ENCODE assay signal across 23 cellular contexts in genomic region chr18:68757121-68757520, GRCh38. TPM values are rescaled to one million over a fixed set of nuclear protein-coding genes. Genes with fewer than 3 reads are reported as not detected.
DNase-seq lines count a peak whose midpoint lies in the region; ATAC-seq, FAIRE-seq and TF ChIP-seq lines count a peak whose summit lies in the region.
"Had no signal": no experiment of that assay in that cellular context is flagged by ENCODE, and none has a peak within 500 bp of the region (broad histone marks: within the 10 kb centered on the region; RNA-seq: fewer than 3 reads in every experiment).

No MANE protein-coding gene starts in this region.

- H3K27me3 ChIP-seq in IMR-90 (ENCODE audit: control insufficient read depth, insufficient read depth, low read length) (no peaks in the 10 kb centered on the region), pancreas (no peaks in the 10 kb centered on the region)

- H3K9ac ChIP-seq in IMR-90 (ENCODE audit: low read depth, low read length), result no peak overlapping the region
- H3K9ac ChIP-seq: KMS-11 had no signal

- H3K9me1 ChIP-seq in IMR-90 (ENCODE audit: insufficient read depth, low read length), result no peaks in the 10 kb centered on the region

- BruUV-seq in IMR-90 (replicated peaks; lab: Mats Ljungman, UMichigan), result no TSS peak

- no peaks in the 10 kb centered on the region for H3K36me3 Mint-ChIP-seq in nephron (ENCODE audit: low read depth)

- no peak overlapping the region for H2AK9ac ChIP-seq in IMR-90 (replicated peaks; ENCODE audit: low read depth, low read length, poor library complexity)

- H2BK20ac ChIP-seq in IMR-90 (ENCODE audit: low read depth, low read length), result no peak overlapping the region

- no peak overlapping the region for H3K56ac ChIP-seq in IMR-90 (ENCODE audit: extremely low read depth, insufficient read depth, low read length)

- H3K9me3 ChIP-seq in IMR-90 (ENCODE audit: control insufficient read depth, insufficient read depth, low read length) (peaks cover 4% of the 10 kb centered on the region; the same call in 1 of the 2 replicates), pancreas (no peaks in the 10 kb centered on the region)
- H3K9me3 ChIP-seq: HAP-1 had no signal

- no peak overlapping the region for H3K4ac ChIP-seq in IMR-90 (ENCODE audit: low read depth, low read length)

- no peak overlapping the region for H4K8ac ChIP-seq in IMR-90 (ENCODE audit: low read depth in 2 of 2, low read length in 2 of 2)

- peak; percentile 28 for ATAC-seq in Right ventricle myocardium inferior
- no peak for ATAC-seq in left cardiac atrium
- ATAC-seq in IMR-90 (ENCODE audit: low read depth), result no peak
- no peak for ATAC-seq in GM18858 (IDR thresholded peaks at IDR 0.05; ENCODE audit: unreplicated experiment)
- no peak for ATAC-seq in GM18867 (IDR thresholded peaks at IDR 0.05; ENCODE audit: unreplicated experiment)
- no peak for ATAC-seq in pancreas

- no peak overlapping the region for H4K5ac ChIP-seq in IMR-90 (ENCODE audit: low read depth, low read length)

- no peak overlapping the region for H2BK15ac ChIP-seq in IMR-90 (ENCODE audit: low read depth, low read length)

- no peaks in the 10 kb centered on the region for H3K27me3 Mint-ChIP-seq in nephron (ENCODE audit: low read depth)

- no peak overlapping the region for H3K18ac ChIP-seq in IMR-90 (ENCODE audit: low read depth, low read length)

- no CpG with 5 or more reads among the region's 1 CpG for WGBS in IMR-90 (ENCODE audit: extremely low coverage in 2 of 2, insufficient read length in 1 of 2), 2 experiments
- 73 to 86% methylated on average over 1 of the region's 1 CpG for WGBS in pancreas, 2 donors

- no peak overlapping the region for H2BK120ac ChIP-seq in IMR-90 (ENCODE audit: low read depth, low read length)

- peaks cover 25% of the 10 kb centered on the region for H3K9me3 Mint-ChIP-seq in nephron

- H2AFZ ChIP-seq in IMR-90 (replicated peaks; ENCODE audit: low read length, poor library complexity), result no peak overlapping the region
- H2AFZ ChIP-seq: PC-9 had no signal

- intact Hi-C loops in Right ventricle myocardium inferior (cut with DNase I), result no loop called here
- intact Hi-C loops in left cardiac atrium (cut with DNase I), result no loop called here
- intact Hi-C loops in IMR-90 (cut with micrococcal nuclease), result no loop called here
- intact Hi-C loops in pancreas (cut with DNase I), result no loop called here

- H3K4me1 Mint-ChIP-seq in nephron, result peaks cover 5% of the 10 kb centered on the region

- dilution Hi-C loops in IMR-90 (cut with HindIII; ENCODE audit: low sequenced_read_pairs, unreplicated experiment), result no loop called here

- no peak for TF ChIP-seq RAD21 in IMR-90 (IDR thresholded peaks at IDR 0.05; ENCODE audit: low read length)

- H3K27ac ChIP-seq in IMR-90 (ENCODE audit: insufficient read depth, low read length) (no peak overlapping the region), pancreas (no peak overlapping the region)
- H3K27ac ChIP-seq: KMS-11, PC-9 had no signal

- H2AK5ac ChIP-seq in IMR-90 (ENCODE audit: low read depth, low read length), result no peak overlapping the region

- TF ChIP-seq CTCF in IMR-90 (conservative IDR thresholded peaks at IDR 0.05; ENCODE audit: low read depth, low read length) (no peak), nephron (IDR thresholded peaks at IDR 0.05; ENCODE audit: unreplicated experiment in 3 of 3) (no peak), pancreas (IDR thresholded peaks at IDR 0.05) (no peak)

- no peak overlapping the region for H4K91ac ChIP-seq in IMR-90 (ENCODE audit: insufficient read depth, low read depth, low read length)

- H3K14ac ChIP-seq in IMR-90 (replicated peaks; ENCODE audit: low read depth, low read length), result no peak overlapping the region

- H3K27ac Mint-ChIP-seq in nephron, result peak overlapping the region; percentile 80 to 86 (median 82)
- H3K27ac Mint-ChIP-seq: HFFc6 had no signal

- POLR2A ChIA-PET in IMR-90 (lab: Charles Lee; ENCODE audit: unreplicated experiment), result no interaction called here

- no peak for FAIRE-seq in pancreas (lab: Jason Lieb, UNC)
- FAIRE-seq: HTR-8/SVneo had no signal

- no peak overlapping the region for H3K4me3 Mint-ChIP-seq in nephron
- H3K4me3 Mint-ChIP-seq: HFFc6 had no signal

- in situ Hi-C loops in IMR-90 (cut with MboI; ENCODE audit: low sequenced_read_pairs), result no loop called here

- no peak overlapping the region for H3K4me2 ChIP-seq in IMR-90 (ENCODE audit: low read depth, low read length)
- H3K4me2 ChIP-seq: KMS-11, PC-9 had no signal

- H3K4me1 ChIP-seq in IMR-90 (ENCODE audit: control insufficient read depth, insufficient read depth, low read length) (no peaks in the 10 kb centered on the region), pancreas (no peaks in the 10 kb centered on the region)
- H3K4me1 ChIP-seq: HAP-1 had no signal

- DNase-seq in Right ventricle myocardium inferior (ENCODE audit: missing footprints), result no peak
- no peak for DNase-seq in left cardiac atrium
- peak; percentile 27 for DNase-seq in IMR-90
- peak; percentile 81 for DNase-seq in fibroblast of peridontal ligament (ENCODE audit: extremely low read depth)
- DNase-seq in pancreas, result no peak
- DNase-seq: 8988T, ACHN, Calu3, DMS79 treated with DMSO at 0.1 percent for 48 hours, GOT3, HFFc6, MM.1S, NCI-H2029, NCI-H446, PC-9, SHP77 had no signal

- TF ChIP-seq POLR2A in IMR-90 (IDR thresholded peaks at IDR 0.05; ENCODE audit: low read depth, low read length), result no peak

- no peaks in the 10 kb centered on the region for H3K36me3 ChIP-seq in IMR-90 (ENCODE audit: control insufficient read depth, insufficient read depth, low read length)
- H3K36me3 ChIP-seq in pancreas, result no peaks in the 10 kb centered on the region
- H3K36me3 ChIP-seq: HAP-1 had no signal

- no peaks in the 10 kb centered on the region for H4K20me1 ChIP-seq in IMR-90 (ENCODE audit: insufficient read depth, low read length)

- no peak overlapping the region for H2BK5ac ChIP-seq in IMR-90 (ENCODE audit: low read depth, low read length, poor library complexity, severe bottlenecking)

- H3K23ac ChIP-seq in IMR-90 (ENCODE audit: low read depth, low read length), result no peak overlapping the region

- no peak overlapping the region for H3K4me3 ChIP-seq in IMR-90 (ENCODE audit: insufficient read depth, low read depth, low read length)
- no peak overlapping the region for H3K4me3 ChIP-seq in pancreas
- H3K4me3 ChIP-seq: HAP-1, PC-9 had no signal

- no peaks in the 10 kb centered on the region for H3K79me1 ChIP-seq in IMR-90 (ENCODE audit: low read depth in 1 of 2, low read length in 2 of 2)

- CTCF ChIA-PET in IMR-90 (lab: Yijun Ruan, JAX), result interaction anchor here (0.7 to 1.5 kb wide), 2 partner anchors 9 to 23 kb away, joined by 3 read pairs; no protein-coding TSS in a partner anchor

TF ChIP-seq in IMR-90, 13 proteins besides CTCF, POLR2A, EP300 and RAD21:
- TF ChIP-seq MAFK (IDR thresholded peaks at IDR 0.05; ENCODE audit: low read depth, low read length) (no peak), CHD1 (IDR thresholded peaks at IDR 0.05; ENCODE audit: low read depth, low read length) (no peak), RFX5 (IDR thresholded peaks at IDR 0.05; ENCODE audit: low read depth, low read length) (no peak), FOS (IDR thresholded peaks at IDR 0.05; ENCODE audit: low read depth, low read length) (no peak), MXI1 (IDR thresholded peaks at IDR 0.05; ENCODE audit: borderline replicate concordance, low read depth, low read length) (no peak), BHLHE40 (IDR thresholded peaks at IDR 0.05; ENCODE audit: low read depth, low read length) (no peak), CEBPB (IDR thresholded peaks at IDR 0.05; ENCODE audit: low read depth, low read length) (no peak), ELK1 (IDR thresholded peaks at IDR 0.05; ENCODE audit: borderline replicate concordance, low read depth, low read length) (no peak), SMC3 (IDR thresholded peaks at IDR 0.05; ENCODE audit: low read depth, low read length) (no peak)
TF ChIP-seq in IMR-90: peak in this region for 0.

RNA-seq across cellular contexts. Expression of gene CCDC102B, which starts 40.8 kb away (rescaled TPM):
- total RNA-seq in Right ventricle myocardium inferior (3.9 TPM), left cardiac atrium (1 to 10 TPM; 7.4 to 8.6 TPM), IMR-90 (2012; rRNA removed) (0.54 and 1.7 TPM in 2 replicates), pancreas (1 to 10 TPM; 1.2 to 6.2 (median 1.9) TPM)
- polyA plus RNA-seq in IMR-90 (2012; rRNA removed) (0.67 and 1.4 TPM in 2 replicates), pancreas (1 to 10 TPM in 1 of 2 donors, under 1 TPM in 1; 0.99 to 1.8 TPM)
- 0.11 and 0.12 TPM in 2 replicates for polyA plus RNA-seq in IMR-90 (2012; cell fraction: cytosol; rRNA removed)
- polyA plus RNA-seq in IMR-90 (2012; cell fraction: nucleus; rRNA removed; ENCODE audit: low replicate concordance), result 0.27 and 2.2 TPM in 2 replicates
- total RNA-seq: SK-MEL-5 had no signal

RNA-seq across cellular contexts. Expression of gene TMX3, which starts 42.2 kb away (rescaled TPM):
- total RNA-seq in Right ventricle myocardium inferior (24.7 TPM), left cardiac atrium (10 to 100 TPM; 24.4 to 36.2 TPM), IMR-90 (2012; rRNA removed) (50.5 and 83.3 TPM in 2 replicates), pancreas (10 to 100 TPM; 12.8 to 21.7 (median 15.6) TPM)
- polyA plus RNA-seq in IMR-90 (2012; rRNA removed) (15.7 and 22.8 TPM in 2 replicates), pancreas (10 to 100 TPM; 11.1 to 25.5 TPM)
- polyA plus RNA-seq in IMR-90 (2012; cell fraction: cytosol; rRNA removed), result 2.1 and 3.5 TPM in 2 replicates
- polyA plus RNA-seq in IMR-90 (2012; cell fraction: nucleus; rRNA removed; ENCODE audit: low replicate concordance), result 5.7 and 71.3 TPM in 2 replicates

Comparison
In these comparisons a context has a peak if more than half of its experiments do, and no peak if none do; other contexts are left out.
1. DNase-seq: peak in IMR-90 (single experiment) and fibroblast of peridontal ligament (single experiment); none in Right ventricle myocardium inferior (single experiment), left cardiac atrium (single experiment) and pancreas (0 of 6).